Comparison of ENCODE assay signal across 16 cellular contexts in genomic region chr5:14400611-14401010, GRCh38.
DNase-seq lines count a peak whose midpoint lies in the region; ATAC-seq, FAIRE-seq and TF ChIP-seq lines count a peak whose summit lies in the region.
"Had no signal": no experiment of that assay in that cellular context is flagged by ENCODE, and none has a peak within 500 bp of the region (broad histone marks: within the 10 kb centered on the region; RNA-seq: fewer than 3 reads in every experiment).

No MANE protein-coding gene starts in this region.

- H2AFZ ChIP-seq in endothelial cell of umbilical vein (ENCODE audit: low read depth, low read length) = no peak overlapping the region

- intact Hi-C loops in endothelial cell of umbilical vein (cut with micrococcal nuclease) = no loop called here

- peaks cover 72% of the 10 kb centered on the region for H3K36me3 Mint-ChIP-seq in HFFc6 (ENCODE audit: low read depth)
- H3K36me3 Mint-ChIP-seq in osteocyte (ENCODE audit: unreplicated experiment) = peaks cover 30% of the 10 kb centered on the region

- H3K4me1 ChIP-seq in RWPE2 (ENCODE audit: insufficient read depth, poor library complexity, severe bottlenecking) = peaks cover 32% of the 10 kb centered on the region
- H3K4me1 ChIP-seq in endothelial cell of umbilical vein (ENCODE audit: control insufficient read depth, extremely low read depth, insufficient read depth, low read length) = peaks cover 47% of the 10 kb centered on the region
- H3K4me1 ChIP-seq: SJCRH30 had no signal

- TSS peak; percentile 10 for BruUV-seq in endothelial cell of umbilical vein (replicated peaks; lab: Mats Ljungman, UMichigan)

- peaks cover 30% of the 10 kb centered on the region for H3K79me2 ChIP-seq in endothelial cell of umbilical vein (ENCODE audit: control insufficient read depth, insufficient read depth, low read length)

- H3K4me3 ChIP-seq in RWPE2 (ENCODE audit: severe bottlenecking) (no peak overlapping the region), endothelial cell of umbilical vein (replicated peaks in 1 of 3; ENCODE audit: insufficient read depth in 1 of 3, low read depth in 1 of 3, low read length in 3 of 3) (no peak overlapping the region)
- H3K4me3 ChIP-seq: SJCRH30 had no signal

- no peaks in the 10 kb centered on the region for H4K20me1 ChIP-seq in endothelial cell of umbilical vein (replicated peaks; ENCODE audit: control insufficient read depth, extremely low read depth, insufficient read depth, low read length)

- peak overlapping the region; percentile 73 for H3K27ac ChIP-seq in RWPE2 (ENCODE audit: poor library complexity, severe bottlenecking)
- peak overlapping the region; percentile 16 for H3K27ac ChIP-seq in endothelial cell of umbilical vein (ENCODE audit: insufficient read depth, low read depth, low read length)
- H3K27ac ChIP-seq: SJCRH30 had no signal

- TF ChIP-seq POLR2A in endothelial cell of umbilical vein (IDR thresholded peaks at IDR 0.05; ENCODE audit: low read depth, low read length) = no peak

- peaks cover 84% of the 10 kb centered on the region for H3K4me1 Mint-ChIP-seq in HFFc6 (ENCODE audit: low read depth)
- H3K4me1 Mint-ChIP-seq in osteocyte (ENCODE audit: unreplicated experiment) = peaks cover 52% of the 10 kb centered on the region

- POLR2A ChIA-PET in endothelial cell of umbilical vein (lab: Charles Lee) = no interaction called here

- H3K27ac Mint-ChIP-seq in HFFc6 (peak overlapping the region; percentile 83), osteocyte (ENCODE audit: unreplicated experiment) (peak overlapping the region; percentile 33)
- H3K27ac Mint-ChIP-seq: CD4-positive, alpha-beta T cell had no signal

- H3K4me2 ChIP-seq in endothelial cell of umbilical vein (ENCODE audit: insufficient read depth, low read length) = peak overlapping the region; percentile 13

- H3K9me3 ChIP-seq in RWPE2 (ENCODE audit: severe bottlenecking) (no peaks in the 10 kb centered on the region), endothelial cell of umbilical vein (replicated peaks; ENCODE audit: control insufficient read depth, insufficient read depth, low read length) (no peaks in the 10 kb centered on the region)
- H3K9me3 ChIP-seq: SJCRH30 had no signal

- H3K9ac ChIP-seq in endothelial cell of umbilical vein (replicated peaks; ENCODE audit: extremely low read depth, insufficient read depth, low read length) = no peak overlapping the region

- H3K9me3 Mint-ChIP-seq in HFFc6 (peaks cover 8% of the 10 kb centered on the region; the same call in 1 of the 2 replicates), osteocyte (ENCODE audit: unreplicated experiment) (no peaks in the 10 kb centered on the region)
- H3K9me3 Mint-ChIP-seq: CD4-positive, alpha-beta T cell had no signal

- DNase-seq in HFFc6 (no peak), RWPE2 (ENCODE audit: low spot score) (no peak), endothelial cell of umbilical vein (ENCODE audit: low read depth, low spot score) (no peak), osteocyte (ENCODE audit: extremely low spot score, unreplicated experiment) (no peak)
- DNase-seq: CD4-positive, alpha-beta T cell; DMS79 treated with DMSO at 0.1 percent for 48 hours; H7; NCI-H1436 treated with DMSO at 0.1 percent for 48 hours; NCI-H2081; NCI-H510A treated with DMSO at 0.1 percent for 48 hours; RPMI8226; SJCRH30 had no signal

- dilution Hi-C loops in endothelial cell of umbilical vein (cut with MboI; ENCODE audit: extremely low pct_ligation_motif_present, low sequenced_read_pairs) = no loop called here

- no peak for FAIRE-seq in endothelial cell of umbilical vein (lab: Jason Lieb, UNC)
- FAIRE-seq: G401.6 had no signal

- no peak for TF ChIP-seq CTCF in HFFc6 (IDR thresholded peaks at IDR 0.05)
- TF ChIP-seq CTCF in RWPE2 (IDR thresholded peaks at IDR 0.05; ENCODE audit: poor library complexity, severe bottlenecking) = no peak
- no peak for TF ChIP-seq CTCF in endothelial cell of umbilical vein (IDR thresholded peaks at IDR 0.05; ENCODE audit: extremely low read depth in 1 of 2, insufficient read depth in 1 of 2, low read depth in 1 of 2, low read length in 2 of 2)
- TF ChIP-seq CTCF in osteocyte (IDR thresholded peaks at IDR 0.05) = no peak

- CTCF ChIA-PET in endothelial cell of umbilical vein (lab: Charles Lee) = interaction anchor here (0.7 to 7.2 kb wide), 19 partner anchors 7 to 248 kb away, joined by 3 to 177 read pairs (median 4); no protein-coding TSS in a partner anchor

- H3K27me3 Mint-ChIP-seq in HFFc6 (ENCODE audit: insufficient read depth) (peaks cover 45% of the 10 kb centered on the region), osteocyte (ENCODE audit: unreplicated experiment) (no peaks in the 10 kb centered on the region)
- H3K27me3 Mint-ChIP-seq: CD4-positive, alpha-beta T cell had no signal

- H3K27me3 ChIP-seq in RWPE2 (ENCODE audit: insufficient read depth, poor library complexity, severe bottlenecking) (no peaks in the 10 kb centered on the region), endothelial cell of umbilical vein (ENCODE audit: control insufficient read depth in 2 of 2, insufficient read depth in 2 of 2, low read length in 2 of 2) (no peaks in the 10 kb centered on the region)
- H3K27me3 ChIP-seq: SJCRH30 had no signal

- H3K36me3 ChIP-seq in RWPE2 (ENCODE audit: low read depth) (peaks cover 73% of the 10 kb centered on the region), endothelial cell of umbilical vein (ENCODE audit: control insufficient read depth in 2 of 2, extremely low read depth in 1 of 2, insufficient read depth in 2 of 2, low read length in 2 of 2) (peaks cover 3 to 6% of the 10 kb centered on the region in 2 experiments)

- no peak for ATAC-seq in RWPE2 (ENCODE audit: low read depth)
- no peak for ATAC-seq in GM18873 (IDR thresholded peaks at IDR 0.05; ENCODE audit: low FRiP score, unreplicated experiment)
- ATAC-seq in HG03108 (IDR thresholded peaks at IDR 0.05; ENCODE audit: unreplicated experiment) = no peak
- no peak for ATAC-seq in GM21825 (IDR thresholded peaks at IDR 0.05; ENCODE audit: unreplicated experiment)

- peak overlapping the region; percentile 69 for H3K4me3 Mint-ChIP-seq in HFFc6
- H3K4me3 Mint-ChIP-seq in osteocyte (ENCODE audit: unreplicated experiment) = no peak overlapping the region
- H3K4me3 Mint-ChIP-seq: CD4-positive, alpha-beta T cell had no signal

- no peaks in the 10 kb centered on the region for H3K9me1 ChIP-seq in endothelial cell of umbilical vein (replicated peaks; ENCODE audit: control insufficient read depth, extremely low read depth, insufficient read depth, low read length)

TF ChIP-seq in endothelial cell of umbilical vein, 7 proteins besides CTCF, POLR2A, EP300 and RAD21:
- TF ChIP-seq GATA2 (IDR thresholded peaks at IDR 0.05; ENCODE audit: insufficient read depth, insufficient read length, low read depth, low read length) (no peak), JUN (IDR thresholded peaks at IDR 0.05; ENCODE audit: borderline replicate concordance, insufficient read depth, insufficient read length, low read depth) (no peak), POLR2AphosphoS5 (IDR thresholded peaks at IDR 0.05; ENCODE audit: insufficient read depth, low read depth, low read length) (no peak), MYC (IDR thresholded peaks at IDR 0.05; ENCODE audit: low read depth, low read length) (no peak), EZH2 (IDR thresholded peaks at IDR 0.05; ENCODE audit: borderline replicate concordance, low read depth, low read length, severe bottlenecking) (no peak), FOS (IDR thresholded peaks at IDR 0.05; ENCODE audit: borderline replicate concordance, insufficient read depth, low read length) (no peak)
- TF ChIP-seq, protein P1, sequence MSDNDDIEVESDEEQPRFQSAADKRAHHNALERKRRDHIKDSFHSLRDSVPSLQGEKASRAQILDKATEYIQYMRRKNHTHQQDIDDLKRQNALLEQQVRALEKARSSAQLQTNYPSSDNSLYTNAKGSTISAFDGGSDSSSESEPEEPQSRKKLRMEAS (IDR thresholded peaks at IDR 0.05; ENCODE audit: insufficient read depth, insufficient read length) = no peak
